In genomic region chr14:50523271-50524041, GRCh38 we compare ENCODE assay signal across 17 cellular contexts. TPM values are rescaled to one million over a fixed set of nuclear protein-coding genes. Genes with fewer than 3 reads are reported as not detected.
DNase-seq lines count a peak whose midpoint lies in the region; ATAC-seq and TF ChIP-seq lines count a peak whose summit lies in the region.
"Had no signal": no experiment of that assay in that cellular context is flagged by ENCODE, and none has a peak within 500 bp of the region (broad histone marks: within the 10 kb centered on the region; RNA-seq: fewer than 3 reads in every experiment).

No MANE protein-coding gene starts in this region.

- H3K4me1 ChIP-seq in IMR-90 (ENCODE audit: control insufficient read depth, insufficient read depth, low read length) (peaks cover 15% of the 10 kb centered on the region), left ventricle myocardium inferior (peaks cover 19% of the 10 kb centered on the region)

- H3K4me3 ChIP-seq in IMR-90 (ENCODE audit: insufficient read depth, low read depth, low read length), result no peak overlapping the region
- H3K4me3 ChIP-seq in left ventricle myocardium inferior, result no peak overlapping the region

- in situ Hi-C loops in IMR-90 (cut with MboI; ENCODE audit: low sequenced_read_pairs), result loop anchor here (10.0 kb wide), 1 partner anchor 659 kb away; no protein-coding TSS in a partner anchor

- no TSS peak for BruUV-seq in IMR-90 (replicated peaks; lab: Mats Ljungman, UMichigan)

- dilution Hi-C loops in IMR-90 (cut with HindIII; ENCODE audit: low sequenced_read_pairs, unreplicated experiment), result no loop called here

- peak overlapping the region; percentile 14 for H2BK5ac ChIP-seq in IMR-90 (ENCODE audit: low read depth, low read length, poor library complexity, severe bottlenecking)

- no peak overlapping the region for H2BK15ac ChIP-seq in IMR-90 (ENCODE audit: low read depth, low read length)

- no peak for TF ChIP-seq RAD21 in IMR-90 (IDR thresholded peaks at IDR 0.05; ENCODE audit: low read length)

- H2BK120ac ChIP-seq in IMR-90 (ENCODE audit: low read depth, low read length), result no peak overlapping the region

- peaks cover 9% of the 10 kb centered on the region for H3K9me1 ChIP-seq in IMR-90 (ENCODE audit: insufficient read depth, low read length)

- ATAC-seq in IMR-90 (ENCODE audit: low read depth) (no peak), GM21367 (IDR thresholded peaks at IDR 0.05; ENCODE audit: unreplicated experiment) (no peak), GM19324 (IDR thresholded peaks at IDR 0.05; ENCODE audit: low FRiP score, unreplicated experiment) (no peak)
- ATAC-seq in central memory CD8-positive, alpha-beta T cell (replicated peaks; ENCODE audit: extremely low read depth, poor library complexity, severe bottlenecking), result no peak
- ATAC-seq: left ventricle myocardium superior had no signal

- H4K8ac ChIP-seq in IMR-90 (ENCODE audit: low read depth in 2 of 2, low read length in 2 of 2), result no peak overlapping the region

- H2BK20ac ChIP-seq in IMR-90 (ENCODE audit: low read depth, low read length), result no peak overlapping the region

- peak overlapping the region; percentile 70; the same call in 1 of the 2 replicates for H3K23ac ChIP-seq in IMR-90 (ENCODE audit: low read depth, low read length)

- peaks cover 44% of the 10 kb centered on the region for H3K4me1 Mint-ChIP-seq in activated CD4-positive, alpha-beta T cell treated with anti-CD3 and anti-CD28 coated beads, Interleukin-2, amount 10 ng/mL, durations not matched to agents 24 days and 14 days
- H3K4me1 Mint-ChIP-seq in central memory CD8-positive, alpha-beta T cell, result peaks cover 60% of the 10 kb centered on the region

- no peak overlapping the region for H3K18ac ChIP-seq in IMR-90 (ENCODE audit: low read depth, low read length)

- H3K36me3 ChIP-seq in IMR-90 (ENCODE audit: control insufficient read depth, insufficient read depth, low read length) (peaks cover 4% of the 10 kb centered on the region), left ventricle myocardium inferior (no peaks in the 10 kb centered on the region)

- no peak overlapping the region for H3K14ac ChIP-seq in IMR-90 (replicated peaks; ENCODE audit: low read depth, low read length)

- H3K9me3 ChIP-seq in IMR-90 (ENCODE audit: control insufficient read depth, insufficient read depth, low read length), result no peaks in the 10 kb centered on the region
- H3K9me3 ChIP-seq in left ventricle myocardium inferior (replicated peaks), result no peaks in the 10 kb centered on the region
- H3K9me3 ChIP-seq: Caco-2 had no signal

- intact Hi-C loops in activated CD4-positive, alpha-beta T cell treated with anti-CD3 and anti-CD28 coated beads, Interleukin-2, amount 10 ng/mL, durations not matched to agents 24 days and 14 days (cut with micrococcal nuclease), result loop anchor here (2.0 to 5.0 kb wide), 2 partner anchors 215 to 441 kb away; no protein-coding TSS in a partner anchor
- intact Hi-C loops in IMR-90 (cut with micrococcal nuclease), result loop anchor here (10.0 kb wide), 1 partner anchor 69 kb away; no protein-coding TSS in a partner anchor
- intact Hi-C loops in left ventricle myocardium inferior (cut with micrococcal nuclease), result no loop called here

- H4K5ac ChIP-seq in IMR-90 (ENCODE audit: low read depth, low read length), result no peak overlapping the region

- no peak for DNase-seq in activated CD4-positive, alpha-beta T cell treated with anti-CD3 and anti-CD28 coated beads, Interleukin-2, amount 10 ng/mL, durations not matched to agents 24 days and 14 days
- no peak for DNase-seq in activated CD4-positive, alpha-beta T cell treated with anti-CD3 and anti-CD28 coated beads, Interleukin-2, amount 50 U/mL, for 1 hour
- DNase-seq in IMR-90, result no peak
- DNase-seq in central memory CD8-positive, alpha-beta T cell (ENCODE audit: low spot score in 2 of 2), result no peak
- DNase-seq in renal cortical epithelial cell (ENCODE audit: low read depth), result peak; percentile 57
- DNase-seq in left ventricle myocardium inferior, result no peak
- DNase-seq: Caco-2; effector CD8-positive, alpha-beta T cell; H7; left ventricle myocardium superior; naive thymus-derived CD4-positive, alpha-beta T cell; NCI-H446; OCI-M1; stimulated activated CD4-positive, alpha-beta T cell treated with anti-CD3 and anti-CD28 coated beads, Interleukin-1b, Interleukin-23, amount 100 ng/mL, for 48 hours; stimulated activated CD8-positive, alpha-beta memory T cell treated with anti-CD3 and anti-CD28 coated beads, Interleukin-4, amount 100 ng/mL, for 48 hours had no signal

- H3K9ac ChIP-seq in IMR-90 (ENCODE audit: low read depth, low read length), result no peak overlapping the region

- no peak overlapping the region for H2AK9ac ChIP-seq in IMR-90 (replicated peaks; ENCODE audit: low read depth, low read length, poor library complexity)

- H3K27me3 Mint-ChIP-seq in activated CD4-positive, alpha-beta T cell treated with anti-CD3 and anti-CD28 coated beads, Interleukin-2, amount 10 ng/mL, durations not matched to agents 24 days and 14 days, result no peaks in the 10 kb centered on the region
- no peaks in the 10 kb centered on the region for H3K27me3 Mint-ChIP-seq in central memory CD8-positive, alpha-beta T cell
- H3K27me3 Mint-ChIP-seq: naive thymus-derived CD4-positive, alpha-beta T cell had no signal

- H3K4ac ChIP-seq in IMR-90 (ENCODE audit: low read depth, low read length), result no peak overlapping the region

- POLR2A ChIA-PET in IMR-90 (lab: Charles Lee; ENCODE audit: unreplicated experiment), result no interaction called here

- H3K4me3 Mint-ChIP-seq in activated CD4-positive, alpha-beta T cell treated with anti-CD3 and anti-CD28 coated beads, Interleukin-2, amount 10 ng/mL, durations not matched to agents 24 days and 14 days, result peak overlapping the region; percentile 36
- H3K4me3 Mint-ChIP-seq in central memory CD8-positive, alpha-beta T cell, result no peak overlapping the region

- no peak overlapping the region for H3K4me2 ChIP-seq in IMR-90 (ENCODE audit: low read depth, low read length)

- H3K27ac ChIP-seq in IMR-90 (ENCODE audit: insufficient read depth, low read length) (no peak overlapping the region), left ventricle myocardium inferior (replicated peaks) (no peak overlapping the region)

- 100% methylated on average over 1 of the region's 5 CpGs for WGBS in IMR-90 (ENCODE audit: extremely low coverage in 2 of 2, insufficient read length in 1 of 2), 2 experiments

- H4K91ac ChIP-seq in IMR-90 (ENCODE audit: insufficient read depth, low read depth, low read length), result no peak overlapping the region

- H3K56ac ChIP-seq in IMR-90 (ENCODE audit: extremely low read depth, insufficient read depth, low read length), result no peak overlapping the region

- no peak for TF ChIP-seq POLR2A in IMR-90 (IDR thresholded peaks at IDR 0.05; ENCODE audit: low read depth, low read length)

- H2AK5ac ChIP-seq in IMR-90 (ENCODE audit: low read depth, low read length), result no peak overlapping the region

- CTCF ChIA-PET in IMR-90 (lab: Yijun Ruan, JAX), result interaction anchor here (1.4 kb wide), 2 partner anchors 181 to 203 kb away, joined by 3 to 4 read pairs; no protein-coding TSS in a partner anchor

- peaks cover 24% of the 10 kb centered on the region for H3K36me3 Mint-ChIP-seq in activated CD4-positive, alpha-beta T cell treated with anti-CD3 and anti-CD28 coated beads, Interleukin-2, amount 10 ng/mL, durations not matched to agents 24 days and 14 days (ENCODE audit: low read depth)
- H3K36me3 Mint-ChIP-seq in central memory CD8-positive, alpha-beta T cell (ENCODE audit: insufficient read depth), result peaks cover 6% of the 10 kb centered on the region

- no peak overlapping the region for H2AFZ ChIP-seq in IMR-90 (replicated peaks; ENCODE audit: low read length, poor library complexity)

- TF ChIP-seq CTCF in IMR-90 (conservative IDR thresholded peaks at IDR 0.05; ENCODE audit: low read depth, low read length) (no peak), left ventricle myocardium inferior (IDR thresholded peaks at IDR 0.05; ENCODE audit: borderline replicate concordance) (no peak)

- H3K27me3 ChIP-seq in IMR-90 (ENCODE audit: control insufficient read depth, insufficient read depth, low read length), result no peaks in the 10 kb centered on the region
- no peaks in the 10 kb centered on the region for H3K27me3 ChIP-seq in left ventricle myocardium inferior (ENCODE audit: low read depth)

- peaks cover 3 to 59% of the 10 kb centered on the region in 2 experiments; a peak in 2 of 4 replicates for H3K79me1 ChIP-seq in IMR-90 (ENCODE audit: low read depth in 1 of 2, low read length in 2 of 2)

- peaks cover 87% of the 10 kb centered on the region for H4K20me1 ChIP-seq in IMR-90 (ENCODE audit: insufficient read depth, low read length)

- H3K27ac Mint-ChIP-seq in activated CD4-positive, alpha-beta T cell treated with anti-CD3 and anti-CD28 coated beads, Interleukin-2, amount 10 ng/mL, durations not matched to agents 24 days and 14 days, result peak overlapping the region; percentile 65
- peak overlapping the region; percentile 63 for H3K27ac Mint-ChIP-seq in central memory CD8-positive, alpha-beta T cell (ENCODE audit: low read depth)

- H3K9me3 Mint-ChIP-seq in activated CD4-positive, alpha-beta T cell treated with anti-CD3 and anti-CD28 coated beads, Interleukin-2, amount 10 ng/mL, durations not matched to agents 24 days and 14 days, result no peaks in the 10 kb centered on the region
- no peaks in the 10 kb centered on the region for H3K9me3 Mint-ChIP-seq in central memory CD8-positive, alpha-beta T cell

TF ChIP-seq in IMR-90, 13 proteins besides CTCF, POLR2A, EP300 and RAD21:
- TF ChIP-seq BHLHE40 (IDR thresholded peaks at IDR 0.05; ENCODE audit: low read depth, low read length) (no peak), MAZ (IDR thresholded peaks at IDR 0.05; ENCODE audit: borderline replicate concordance, low read depth, low read length) (no peak), CHD1 (IDR thresholded peaks at IDR 0.05; ENCODE audit: low read depth, low read length) (no peak), RFX5 (IDR thresholded peaks at IDR 0.05; ENCODE audit: low read depth, low read length) (no peak), SMC3 (IDR thresholded peaks at IDR 0.05; ENCODE audit: low read depth, low read length) (no peak)
TF ChIP-seq in IMR-90: peak in this region for 0.

RNA-seq across cellular contexts. Expression of gene MAP4K5, which starts 8.9 kb away (rescaled TPM):
- total RNA-seq in activated CD4-positive, alpha-beta T cell treated with anti-CD3 and anti-CD28 coated beads, Interleukin-2, amount 10 ng/mL, durations not matched to agents 24 days and 14 days, result 24.3 and 24.6 TPM in 2 replicates
- total RNA-seq in IMR-90 (2012; rRNA removed) (46.1 and 66.1 TPM in 2 replicates), renal cortical epithelial cell (42.4 and 69.9 TPM in 2 replicates), left ventricle myocardium inferior (12.3 TPM)
- polyA plus RNA-seq in IMR-90 (2012; rRNA removed), result 27.5 and 33.1 TPM in 2 replicates
- polyA plus RNA-seq in IMR-90 (2012; cell fraction: cytosol; rRNA removed), result 74.9 and 171 TPM in 2 replicates
- 104 and 109 TPM in 2 replicates for polyA plus RNA-seq in IMR-90 (2012; cell fraction: nucleus; rRNA removed; ENCODE audit: low replicate concordance)

RNA-seq across cellular contexts. Expression of gene ATL1, which starts 36.5 kb away (rescaled TPM):
- 0.75 and 1.0 TPM in 2 replicates for total RNA-seq in activated CD4-positive, alpha-beta T cell treated with anti-CD3 and anti-CD28 coated beads, Interleukin-2, amount 10 ng/mL, durations not matched to agents 24 days and 14 days
- total RNA-seq in IMR-90 (2012; rRNA removed) (10.3 and 12.2 TPM in 2 replicates), renal cortical epithelial cell (3.7 and 10.8 TPM in 2 replicates), left ventricle myocardium inferior (1.6 TPM)
- 5.3 and 6.0 TPM in 2 replicates for polyA plus RNA-seq in IMR-90 (2012; rRNA removed)
- 1.5 and 3.6 TPM in 2 replicates for polyA plus RNA-seq in IMR-90 (2012; cell fraction: cytosol; rRNA removed)
- polyA plus RNA-seq in IMR-90 (2012; cell fraction: nucleus; rRNA removed; ENCODE audit: low replicate concordance), result 2.4 and 3.9 TPM in 2 replicates
